In genomic region chr18:28425886-28426285, GRCh38 we compare ENCODE assay signal across 28 cellular contexts.
"Had no signal": no experiment of that assay in that cellular context is flagged by ENCODE, and none has a peak within 500 bp of the region (broad histone marks: within the 10 kb centered on the region; RNA-seq: fewer than 3 reads in every experiment).

No MANE protein-coding gene starts in this region.

- ATAC-seq: stimulated activated effector memory CD8-positive, alpha-beta T cell treated with anti-CD3 and anti-CD28 coated beads, Interleukin-12 subunit alpha, Interleukin-12 subunit beta, amount 100 ng/mL, for 72 hours; stimulated activated memory B cell treated with anti-CD40 and anti-IgM and Interleukin-4, amounts not matched to agents 10 μg/mL and 1 μg/mL and 100 μg/mL, for 72 hours; stimulated activated naive B cell treated with anti-CD40 and anti-IgM and Interleukin-4, amounts not matched to agents 10 μg/mL and 1 μg/mL and 100 μg/mL, for 72 hours; stimulated activated naive CD8-positive, alpha-beta T cell treated with anti-CD3 and anti-CD28 coated beads, Interleukin-15, amount 100 ng/mL, for 72 hours; stimulated activated naive CD8-positive, alpha-beta T cell treated with anti-CD3 and anti-CD28 coated beads, Interleukin-15, Interleukin-2, amounts not matched to agents 100 U/mL and 50 U/mL, for 24 hours; upper lobe of right lung had no signal

- H3K4me3 ChIP-seq: stomach, suprapubic skin, testis, thoracic aorta, thyroid gland, tibial artery, tibial nerve, transverse colon, upper lobe of left lung, upper lobe of right lung, uterus, vagina had no signal

- DNase-seq: stimulated activated CD4-positive, alpha-beta T cell treated with anti-CD3 and anti-CD28 coated beads, Interleukin-2, amount 100 ng/mL, for 48 hours; stimulated activated CD4-positive, alpha-beta T cell treated with anti-CD3 and anti-CD28 coated beads, Interleukin-4, amount 100 ng/mL, for 1 hour; stimulated activated CD4-positive, alpha-beta T cell treated with anti-CD3 and anti-CD28 coated beads, Interleukin-4, amount 100 ng/mL, for 24 hours; stimulated activated CD4-positive, alpha-beta T cell treated with anti-CD3 and anti-CD28 coated beads, Interleukin-4, amount 100 ng/mL, for 4 hours; stimulated activated CD8-positive, alpha-beta memory T cell treated with anti-CD3 and anti-CD28 coated beads, Interleukin-4, amount 100 ng/mL, for 48 hours; stimulated activated naive B cell treated with anti-CD40 and anti-IgM and Interleukin-4, amounts not matched to agents 10 μg/mL and 1 μg/mL and 100 μg/mL, for 72 hours; stimulated activated naive CD4-positive, alpha-beta T cell; stimulated activated naive CD4-positive, alpha-beta T cell treated with Interleukin-2 at 50 U/mL for 16 hours; stimulated activated naive CD8-positive, alpha-beta T cell treated with anti-CD3 and anti-CD28 coated beads, Interleukin-15, amount 100 ng/mL, for 72 hours; stimulated activated naive CD8-positive, alpha-beta T cell treated with anti-CD3 and anti-CD28 coated beads, Interleukin-15, Interleukin-2, amounts not matched to agents 100 U/mL and 50 U/mL, for 24 hours; stomach; substantia nigra; testis; thyroid gland; tibial artery; transverse colon; trophoblast cell; upper lobe of left lung; upper lobe of right lung; uterus had no signal

- H3K27ac Mint-ChIP-seq: stimulated activated effector memory CD8-positive, alpha-beta T cell treated with anti-CD3 and anti-CD28 coated beads, Interleukin-12 subunit alpha, Interleukin-12 subunit beta, amount 100 ng/mL, for 72 hours; stimulated activated memory B cell treated with anti-CD40 and anti-IgM and Interleukin-4, amounts not matched to agents 10 μg/mL and 1 μg/mL and 100 μg/mL, for 72 hours; stimulated activated naive B cell treated with anti-CD40 and anti-IgM and Interleukin-4, amounts not matched to agents 10 μg/mL and 1 μg/mL and 100 μg/mL, for 72 hours; stimulated activated naive CD8-positive, alpha-beta T cell treated with anti-CD3 and anti-CD28 coated beads, Interleukin-15, amount 100 ng/mL, for 72 hours; stimulated activated naive CD8-positive, alpha-beta T cell treated with anti-CD3 and anti-CD28 coated beads, Interleukin-15, Interleukin-2, amounts not matched to agents 100 ng/mL and 50 ng/mL, for 24 hours; type B pancreatic cell had no signal

- H3K27me3 Mint-ChIP-seq: stimulated activated memory B cell treated with anti-CD40 and anti-IgM and Interleukin-4, amounts not matched to agents 10 μg/mL and 1 μg/mL and 100 μg/mL, for 72 hours; stimulated activated naive B cell treated with anti-CD40 and anti-IgM and Interleukin-4, amounts not matched to agents 10 μg/mL and 1 μg/mL and 100 μg/mL, for 72 hours; stimulated activated naive CD8-positive, alpha-beta T cell treated with anti-CD3 and anti-CD28 coated beads, Interleukin-15, amount 100 ng/mL, for 72 hours; stimulated activated naive CD8-positive, alpha-beta T cell treated with anti-CD3 and anti-CD28 coated beads, Interleukin-15, Interleukin-2, amounts not matched to agents 100 ng/mL and 50 ng/mL, for 24 hours; type B pancreatic cell had no signal

- H3K27ac ChIP-seq: stomach, suprapubic skin, testis, thoracic aorta, thyroid gland, tibial artery, tibial nerve, transverse colon, upper lobe of left lung, upper lobe of right lung, uterus, vagina had no signal

- H3K4me1 Mint-ChIP-seq: stimulated activated effector memory CD8-positive, alpha-beta T cell treated with anti-CD3 and anti-CD28 coated beads, Interleukin-12 subunit alpha, Interleukin-12 subunit beta, amount 100 ng/mL, for 72 hours; stimulated activated memory B cell treated with anti-CD40 and anti-IgM and Interleukin-4, amounts not matched to agents 10 μg/mL and 1 μg/mL and 100 μg/mL, for 72 hours; stimulated activated naive B cell treated with anti-CD40 and anti-IgM and Interleukin-4, amounts not matched to agents 10 μg/mL and 1 μg/mL and 100 μg/mL, for 72 hours; stimulated activated naive CD8-positive, alpha-beta T cell treated with anti-CD3 and anti-CD28 coated beads, Interleukin-15, amount 100 ng/mL, for 72 hours had no signal

- H3K4me1 ChIP-seq: stomach, suprapubic skin, testis, thyroid gland, tibial artery, tibial nerve, transverse colon, upper lobe of left lung, upper lobe of right lung, uterus, vagina had no signal

- H3K4me3 Mint-ChIP-seq: stimulated activated effector memory CD8-positive, alpha-beta T cell treated with anti-CD3 and anti-CD28 coated beads, Interleukin-12 subunit alpha, Interleukin-12 subunit beta, amount 100 ng/mL, for 72 hours; stimulated activated memory B cell treated with anti-CD40 and anti-IgM and Interleukin-4, amounts not matched to agents 10 μg/mL and 1 μg/mL and 100 μg/mL, for 72 hours; stimulated activated naive B cell treated with anti-CD40 and anti-IgM and Interleukin-4, amounts not matched to agents 10 μg/mL and 1 μg/mL and 100 μg/mL, for 72 hours; stimulated activated naive CD8-positive, alpha-beta T cell treated with anti-CD3 and anti-CD28 coated beads, Interleukin-15, amount 100 ng/mL, for 72 hours; stimulated activated naive CD8-positive, alpha-beta T cell treated with anti-CD3 and anti-CD28 coated beads, Interleukin-15, Interleukin-2, amounts not matched to agents 100 ng/mL and 50 ng/mL, for 24 hours; type B pancreatic cell had no signal

- H3K36me3 ChIP-seq: stomach, suprapubic skin, thoracic aorta, thyroid gland, tibial artery, tibial nerve, transverse colon, upper lobe of left lung, upper lobe of right lung, uterus, vagina had no signal

- H3K36me3 Mint-ChIP-seq: stimulated activated effector memory CD8-positive, alpha-beta T cell treated with anti-CD3 and anti-CD28 coated beads, Interleukin-12 subunit alpha, Interleukin-12 subunit beta, amount 100 ng/mL, for 72 hours; stimulated activated memory B cell treated with anti-CD40 and anti-IgM and Interleukin-4, amounts not matched to agents 10 μg/mL and 1 μg/mL and 100 μg/mL, for 72 hours; stimulated activated naive B cell treated with anti-CD40 and anti-IgM and Interleukin-4, amounts not matched to agents 10 μg/mL and 1 μg/mL and 100 μg/mL, for 72 hours; type B pancreatic cell had no signal

- H3K9me3 ChIP-seq: suprapubic skin, testis, thoracic aorta, thyroid gland, tibial artery, transverse colon, upper lobe of right lung, uterus, vagina had no signal

- H3K27me3 ChIP-seq: stomach, suprapubic skin, testis, thyroid gland, tibial artery, tibial nerve, transverse colon, upper lobe of left lung, upper lobe of right lung, uterus, vagina had no signal
